25 cellular contexts compared by ENCODE assay signal in the genomic region with DNA sequence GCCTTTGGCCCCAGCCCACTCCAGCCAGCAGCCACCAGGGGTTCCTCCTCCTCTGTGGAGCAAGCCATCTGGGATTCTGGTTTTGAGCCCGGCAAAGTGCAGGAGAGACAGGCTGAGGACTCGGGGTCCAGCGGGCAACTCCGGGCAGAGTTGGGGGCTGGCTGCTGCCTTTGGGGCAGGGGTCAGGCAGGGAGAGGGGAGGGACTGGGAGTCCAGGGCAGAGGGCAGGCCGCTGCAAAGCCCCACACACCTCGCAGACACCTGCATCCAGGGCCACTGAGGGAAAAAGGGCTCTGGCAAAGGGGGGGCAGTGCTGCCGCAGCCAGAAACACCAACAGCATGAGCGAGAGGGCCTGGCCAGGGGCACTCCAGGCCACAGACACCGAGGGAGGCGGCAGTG. TPM values are rescaled to one million over a fixed set of nuclear protein-coding genes. Genes with fewer than 3 reads are reported as not detected.
A peak's percentile ranks its signal among the peaks of the same experiment; 100 is the strongest.
DNase-seq lines count a peak whose midpoint lies in the region; ATAC-seq and TF ChIP-seq lines count a peak whose summit lies in the region.
"Had no signal": no experiment of that assay in that cellular context is flagged by ENCODE, and none has a peak within 500 bp of the region (broad histone marks: within the 10 kb centered on the region; RNA-seq: fewer than 3 reads in every experiment).

No MANE protein-coding gene starts in this region.

- no peak overlapping the region for H4K91ac ChIP-seq in neuronal stem cell (ENCODE audit: low read depth, low read length, poor library complexity)

- H3K79me1 ChIP-seq in neuronal stem cell (ENCODE audit: low read depth, low read length): peaks cover 8% of the 10 kb centered on the region

- no CpG with 5 or more reads among the region's 10 CpGs for WGBS in neuronal stem cell (ENCODE audit: extremely low coverage in 2 of 2, insufficient read length in 2 of 2, insufficient replicate concordance in 1 of 2), 2 donors

- no peaks in the 10 kb centered on the region for H3K9me3 Mint-ChIP-seq in stimulated activated naive B cell treated with anti-CD40 and anti-IgM and Interleukin-4, amounts not matched to agents 10 μg/mL and 1 μg/mL and 100 μg/mL, for 72 hours
- no peaks in the 10 kb centered on the region for H3K9me3 Mint-ChIP-seq in activated CD4-positive, alpha-beta T cell treated with anti-CD3 and anti-CD28 coated beads for 36 hours (ENCODE audit: low read depth)
- H3K9me3 Mint-ChIP-seq: CD4-positive, alpha-beta memory T cell; CD4-positive, CD25-positive, alpha-beta regulatory T cell; CD8-positive, alpha-beta memory T cell had no signal

- no peak for TF ChIP-seq CTCF in BE2C (IDR thresholded peaks at IDR 0.05; ENCODE audit: low read depth, low read length)

- H3K4me2 ChIP-seq in BLaER1 (peak overlapping the region; percentile 97; the same call in 1 of the 2 replicates), neuronal stem cell (ENCODE audit: insufficient read depth, low read length, poor library complexity, severe bottlenecking) (no peak overlapping the region)

- peak overlapping the region; percentile 6 for H3K23ac ChIP-seq in neuronal stem cell (ENCODE audit: low read depth, low read length, poor library complexity)

- no peak overlapping the region for H2BK15ac ChIP-seq in neuronal stem cell (ENCODE audit: low read length)

- no peak overlapping the region for H3K14ac ChIP-seq in neuronal stem cell (ENCODE audit: low read length)

- H3K4me3 ChIP-seq in BLaER1: no peak overlapping the region
- H3K4me3 ChIP-seq in neuronal stem cell (ENCODE audit: low read length in 2 of 2): no peak overlapping the region
- H3K4me3 ChIP-seq in BE2C (ENCODE audit: low read depth, low read length): no peak overlapping the region
- H3K4me3 ChIP-seq: GM12878 had no signal

- intact Hi-C loops in activated CD4-positive, alpha-beta T cell treated with anti-CD3 and anti-CD28 coated beads for 36 hours (cut with DNase I, micrococcal nuclease): no loop called here

- H3K4me1 ChIP-seq in BLaER1: peaks cover 98% of the 10 kb centered on the region
- H3K4me1 ChIP-seq in neuronal stem cell (ENCODE audit: control insufficient read depth in 2 of 2, insufficient read depth in 1 of 2, low read depth in 1 of 2, low read length in 2 of 2): peaks cover 11 to 23% of the 10 kb centered on the region in 2 donors
- peaks cover 10% of the 10 kb centered on the region for H3K4me1 ChIP-seq in BE2C

- no peak overlapping the region for H2BK120ac ChIP-seq in neuronal stem cell (ENCODE audit: low read depth, low read length)

- H3K18ac ChIP-seq in neuronal stem cell (ENCODE audit: low read length): peak overlapping the region; percentile 64

- no peak overlapping the region for H3K4ac ChIP-seq in neuronal stem cell (ENCODE audit: low read length)

- CTCF ChIA-PET in activated CD4-positive, alpha-beta T cell treated with anti-CD3 and anti-CD28 coated beads for 36 hours (lab: Charles Lee): interaction anchor here (0.5 kb wide), 1 partner anchor 90 kb away, joined by 3 read pairs; no protein-coding TSS in a partner anchor

- no peak overlapping the region for H2BK5ac ChIP-seq in neuronal stem cell (ENCODE audit: low read length)

- H2AK5ac ChIP-seq in neuronal stem cell (ENCODE audit: low read depth, low read length): no peak overlapping the region

- H3K36me3 Mint-ChIP-seq in stimulated activated naive B cell treated with anti-CD40 and anti-IgM and Interleukin-4, amounts not matched to agents 10 μg/mL and 1 μg/mL and 100 μg/mL, for 72 hours: no peaks in the 10 kb centered on the region
- H3K36me3 Mint-ChIP-seq in activated CD4-positive, alpha-beta T cell treated with anti-CD3 and anti-CD28 coated beads for 36 hours (ENCODE audit: low read depth): no peaks in the 10 kb centered on the region
- H3K36me3 Mint-ChIP-seq: CD14-positive monocyte; CD4-positive, alpha-beta memory T cell; CD4-positive, CD25-positive, alpha-beta regulatory T cell; CD8-positive, alpha-beta memory T cell had no signal

- H2BK12ac ChIP-seq in neuronal stem cell (ENCODE audit: low read length): no peak overlapping the region

- H3K9ac ChIP-seq in BLaER1: no peak overlapping the region
- no peak overlapping the region for H3K9ac ChIP-seq in neuronal stem cell (ENCODE audit: low read depth, low read length, poor library complexity)

- no peak for ATAC-seq in stimulated activated naive B cell treated with anti-CD40 and anti-IgM and Interleukin-4, amounts not matched to agents 10 μg/mL and 1 μg/mL and 100 μg/mL, for 72 hours (replicated peaks)
- ATAC-seq in activated CD4-positive, alpha-beta T cell treated with anti-CD3 and anti-CD28 coated beads for 36 hours: no peak
- ATAC-seq: GM12878 had no signal

- H3K27me3 ChIP-seq in BLaER1: no peaks in the 10 kb centered on the region
- H3K27me3 ChIP-seq in neuronal stem cell (ENCODE audit: control insufficient read depth in 3 of 3, insufficient read depth in 3 of 3, low read depth in 1 of 3, low read length in 3 of 3): no peaks in the 10 kb centered on the region
- H3K27me3 ChIP-seq in BE2C: no peaks in the 10 kb centered on the region

- no peak overlapping the region for H2AFZ ChIP-seq in neuronal stem cell (ENCODE audit: low read length)

- peaks cover 5 to 7% of the 10 kb centered on the region in 2 donors for H3K4me1 Mint-ChIP-seq in stimulated activated naive B cell treated with anti-CD40 and anti-IgM and Interleukin-4, amounts not matched to agents 10 μg/mL and 1 μg/mL and 100 μg/mL, for 72 hours
- H3K4me1 Mint-ChIP-seq in activated CD4-positive, alpha-beta T cell treated with anti-CD3 and anti-CD28 coated beads for 36 hours: no peaks in the 10 kb centered on the region
- H3K4me1 Mint-ChIP-seq: CD14-positive monocyte; CD4-positive, alpha-beta memory T cell; CD4-positive, CD25-positive, alpha-beta regulatory T cell had no signal

- H4K8ac ChIP-seq in neuronal stem cell (ENCODE audit: low read depth, low read length): no peak overlapping the region

- POLR2A ChIA-PET in activated CD4-positive, alpha-beta T cell treated with anti-CD3 and anti-CD28 coated beads for 36 hours (lab: Charles Lee): no interaction called here

- H3K27ac ChIP-seq in BLaER1 (no peak overlapping the region), neuronal stem cell (replicated peaks; ENCODE audit: low read length) (no peak overlapping the region)

- peaks cover 45 to 63% of the 10 kb centered on the region in 2 donors for H3K27me3 Mint-ChIP-seq in stimulated activated naive B cell treated with anti-CD40 and anti-IgM and Interleukin-4, amounts not matched to agents 10 μg/mL and 1 μg/mL and 100 μg/mL, for 72 hours
- peaks cover 5% of the 10 kb centered on the region for H3K27me3 Mint-ChIP-seq in activated CD4-positive, alpha-beta T cell treated with anti-CD3 and anti-CD28 coated beads for 36 hours

- H3K36me3 ChIP-seq in BLaER1: peaks cover 37% of the 10 kb centered on the region
- H3K36me3 ChIP-seq in neuronal stem cell (replicated peaks in 1 of 2; ENCODE audit: control insufficient read depth in 2 of 2, insufficient read depth in 2 of 2, low read length in 2 of 2): peaks cover 2 to 17% of the 10 kb centered on the region in 2 donors
- H3K36me3 ChIP-seq in BE2C: no peaks in the 10 kb centered on the region

- H4K20me1 ChIP-seq in BLaER1: peaks cover 69% of the 10 kb centered on the region

- H3K9me3 ChIP-seq in BLaER1 (no peaks in the 10 kb centered on the region), neuronal stem cell (replicated peaks in 1 of 2; ENCODE audit: control insufficient read depth in 2 of 2, insufficient read depth in 1 of 2, low read depth in 1 of 2, low read length in 2 of 2) (no peaks in the 10 kb centered on the region), BE2C (no peaks in the 10 kb centered on the region)

- DNase-seq in neuronal stem cell (ENCODE audit: low spot score): no peak
- no peak for DNase-seq in stimulated activated naive B cell treated with anti-CD40 and anti-IgM and Interleukin-4, amounts not matched to agents 10 μg/mL and 1 μg/mL and 100 μg/mL, for 72 hours
- no peak for DNase-seq in activated CD4-positive, alpha-beta T cell treated with anti-CD3 and anti-CD28 coated beads for 36 hours
- no peak for DNase-seq in BE2C
- DNase-seq: 8988T; ACHN; C1 segment of cervical spinal cord; CD4-positive, alpha-beta memory T cell; CD4-positive, CD25-positive, alpha-beta regulatory T cell; CD8-positive, alpha-beta memory T cell; COR-L47; DMS 273 treated with DMSO at 0.1 percent for 48 hours; DMS153; DMS53; DMS79; DND-41; EL; GDM1 had no signal

- peak overlapping the region; percentile 47 for H3K27ac Mint-ChIP-seq in stimulated activated naive B cell treated with anti-CD40 and anti-IgM and Interleukin-4, amounts not matched to agents 10 μg/mL and 1 μg/mL and 100 μg/mL, for 72 hours
- H3K27ac Mint-ChIP-seq in activated CD4-positive, alpha-beta T cell treated with anti-CD3 and anti-CD28 coated beads for 36 hours: no peak overlapping the region
- H3K27ac Mint-ChIP-seq: CD14-positive monocyte; CD4-positive, alpha-beta memory T cell; CD4-positive, CD25-positive, alpha-beta regulatory T cell; CD8-positive, alpha-beta memory T cell had no signal

- no peak overlapping the region for H3K4me3 Mint-ChIP-seq in stimulated activated naive B cell treated with anti-CD40 and anti-IgM and Interleukin-4, amounts not matched to agents 10 μg/mL and 1 μg/mL and 100 μg/mL, for 72 hours
- H3K4me3 Mint-ChIP-seq in activated CD4-positive, alpha-beta T cell treated with anti-CD3 and anti-CD28 coated beads for 36 hours: no peak overlapping the region
- H3K4me3 Mint-ChIP-seq: CD14-positive monocyte; CD4-positive, alpha-beta memory T cell; CD4-positive, CD25-positive, alpha-beta regulatory T cell; CD8-positive, alpha-beta memory T cell had no signal

RNA-seq across cellular contexts. Expression of a gene that starts 8.8 kb away (rescaled TPM):
- 0.03 TPM for polyA plus RNA-seq in neuronal stem cell (2013, experiment 1 of 2)
- 0.06 TPM for polyA plus RNA-seq in neuronal stem cell (2013, experiment 2 of 2)
- total RNA-seq in activated CD4-positive, alpha-beta T cell treated with anti-CD3 and anti-CD28 coated beads for 36 hours: under 1 TPM in 1 of 2 experiments, not detected in 1; 0.14 TPM
- 0.56 TPM for polyA plus RNA-seq in BE2C (2012; ENCODE audit: insufficient read depth, insufficient read length, low read depth)
- total RNA-seq: A673; CD4-positive, alpha-beta memory T cell; CD4-positive, CD25-positive, alpha-beta regulatory T cell; CD8-positive, alpha-beta memory T cell; GM12878 had no signal
- polyA plus RNA-seq: AG04450; BJ; CD14-positive monocyte; CD4-positive, alpha-beta memory T cell; CD4-positive, CD25-positive, alpha-beta regulatory T cell; CD8-positive, alpha-beta memory T cell had no signal

RNA-seq across cellular contexts. Expression of a gene that starts 9.8 kb away (rescaled TPM):
- polyA plus RNA-seq in neuronal stem cell (2013, experiment 1 of 2): 39.2 TPM
- polyA plus RNA-seq in neuronal stem cell (2013, experiment 2 of 2): 40.2 TPM
- total RNA-seq in activated CD4-positive, alpha-beta T cell treated with anti-CD3 and anti-CD28 coated beads for 36 hours: not detected
- polyA plus RNA-seq in BE2C (2012; ENCODE audit: insufficient read depth, insufficient read length, low read depth): 0.49 TPM
- total RNA-seq: A673; CD4-positive, alpha-beta memory T cell; CD4-positive, CD25-positive, alpha-beta regulatory T cell; CD8-positive, alpha-beta memory T cell; GM12878 had no signal
- polyA plus RNA-seq: AG04450; BJ; CD14-positive monocyte; CD4-positive, alpha-beta memory T cell; CD4-positive, CD25-positive, alpha-beta regulatory T cell; CD8-positive, alpha-beta memory T cell had no signal

RNA-seq across cellular contexts. Expression of a gene that starts 28.1 kb away (rescaled TPM):
- 60.7 TPM for polyA plus RNA-seq in neuronal stem cell (2013, experiment 1 of 2)
- polyA plus RNA-seq in neuronal stem cell (2013, experiment 2 of 2): 56.3 TPM
- 10 to 100 TPM; 73.4 to 77.6 TPM for total RNA-seq in activated CD4-positive, alpha-beta T cell treated with anti-CD3 and anti-CD28 coated beads for 36 hours
- polyA plus RNA-seq in BE2C (2012; ENCODE audit: insufficient read depth, insufficient read length, low read depth): 329 TPM

RNA-seq across cellular contexts. Expression of a gene that starts 28.5 kb away (rescaled TPM):
- 33.5 TPM for polyA plus RNA-seq in neuronal stem cell (2013, experiment 1 of 2)
- 33.7 TPM for polyA plus RNA-seq in neuronal stem cell (2013, experiment 2 of 2)
- total RNA-seq in activated CD4-positive, alpha-beta T cell treated with anti-CD3 and anti-CD28 coated beads for 36 hours: 10 to 100 TPM; 32.2 to 32.6 TPM
- polyA plus RNA-seq in BE2C (2012; ENCODE audit: insufficient read depth, insufficient read length, low read depth): 90.9 TPM

RNA-seq across cellular contexts. Expression of a gene that starts 48.5 kb away (rescaled TPM):
- polyA plus RNA-seq in neuronal stem cell (2013, experiment 1 of 2): 0.13 TPM
- polyA plus RNA-seq in neuronal stem cell (2013, experiment 2 of 2): 0.08 TPM
- under 1 TPM; 0.04 to 0.09 TPM for total RNA-seq in activated CD4-positive, alpha-beta T cell treated with anti-CD3 and anti-CD28 coated beads for 36 hours
- polyA plus RNA-seq in BE2C (2012; ENCODE audit: insufficient read depth, insufficient read length, low read depth): 0.25 TPM
- total RNA-seq: A673, G401, GM12878 had no signal
- polyA plus RNA-seq: AG04450; BJ; CD14-positive monocyte; CD4-positive, alpha-beta memory T cell; CD4-positive, CD25-positive, alpha-beta regulatory T cell; CD8-positive, alpha-beta memory T cell; GM12878 had no signal
